Comparison of ENCODE assay signal across 18 cellular contexts in genomic region chr2:33129661-33130447, GRCh38.
"Had no signal": no experiment of that assay in that cellular context is flagged by ENCODE, and none has a peak within 500 bp of the region (broad histone marks: within the 10 kb centered on the region; RNA-seq: fewer than 3 reads in every experiment).

No MANE protein-coding gene starts in this region.

- H3K27ac Mint-ChIP-seq: activated CD4-positive, alpha-beta T cell treated with anti-CD3 and anti-CD28 coated beads for 36 hours; activated naive CD4-positive, alpha-beta T cell treated with anti-CD3 and anti-CD28 coated beads, Interleukin-2, amount 50 U/mL, for 72 hours; activated T-helper 1 cell treated with anti-CD3 and anti-CD28 coated beads, Interleukin-12 subunit alpha, Interleukin-12 subunit beta, Interleukin-2, Interleukin-4 antibody, amounts not matched to agents 30 ng/mL and 10 ng/mL and 1 ng/mL, durations not matched to agents 14 hours and 24 hours and 36 hours; immature natural killer cell; naive thymus-derived CD8-positive, alpha-beta T cell; stimulated activated naive B cell treated with anti-CD40 and anti-IgM and Interleukin-4, amounts not matched to agents 10 μg/mL and 1 μg/mL and 100 μg/mL, for 72 hours; T-helper 2 cell treated with Interferon-gamma antibody and Interleukin-4, amounts not matched to agents 5 μg/mL and 100 μg/mL, for 36 hours; WTC11 had no signal

- H3K4me1 Mint-ChIP-seq: activated CD4-positive, alpha-beta T cell treated with anti-CD3 and anti-CD28 coated beads for 36 hours; immature natural killer cell; naive thymus-derived CD8-positive, alpha-beta T cell; stimulated activated naive B cell treated with anti-CD40 and anti-IgM and Interleukin-4, amounts not matched to agents 10 μg/mL and 1 μg/mL and 100 μg/mL, for 72 hours had no signal

- H3K9me3 ChIP-seq: adrenal gland, colonic mucosa, spleen, thyroid gland, vagina had no signal

- H3K36me3 Mint-ChIP-seq: activated naive CD4-positive, alpha-beta T cell treated with anti-CD3 and anti-CD28 coated beads, Interleukin-2, amount 50 U/mL, for 72 hours; immature natural killer cell; naive thymus-derived CD8-positive, alpha-beta T cell; stimulated activated naive B cell treated with anti-CD40 and anti-IgM and Interleukin-4, amounts not matched to agents 10 μg/mL and 1 μg/mL and 100 μg/mL, for 72 hours; WTC11 had no signal

- H3K9me3 Mint-ChIP-seq: activated naive CD4-positive, alpha-beta T cell treated with anti-CD3 and anti-CD28 coated beads, Interleukin-2, amount 50 U/mL, for 72 hours; activated T-helper 1 cell treated with anti-CD3 and anti-CD28 coated beads, Interleukin-12 subunit alpha, Interleukin-12 subunit beta, Interleukin-2, Interleukin-4 antibody, amounts not matched to agents 30 ng/mL and 10 ng/mL and 1 ng/mL, durations not matched to agents 14 hours and 24 hours and 36 hours; immature natural killer cell; T-helper 2 cell treated with Interferon-gamma antibody and Interleukin-4, amounts not matched to agents 5 μg/mL and 100 μg/mL, for 36 hours; WTC11 had no signal

- H3K4me3 Mint-ChIP-seq: activated CD4-positive, alpha-beta T cell treated with anti-CD3 and anti-CD28 coated beads for 36 hours; activated T-helper 1 cell treated with anti-CD3 and anti-CD28 coated beads, Interleukin-12 subunit alpha, Interleukin-12 subunit beta, Interleukin-2, Interleukin-4 antibody, amounts not matched to agents 30 ng/mL and 10 ng/mL and 1 ng/mL, durations not matched to agents 14 hours and 24 hours and 36 hours; immature natural killer cell; naive thymus-derived CD8-positive, alpha-beta T cell; stimulated activated naive B cell treated with anti-CD40 and anti-IgM and Interleukin-4, amounts not matched to agents 10 μg/mL and 1 μg/mL and 100 μg/mL, for 72 hours; T-helper 2 cell treated with Interferon-gamma antibody and Interleukin-4, amounts not matched to agents 5 μg/mL and 100 μg/mL, for 36 hours; WTC11 had no signal

- H3K4me1 ChIP-seq: adrenal gland, colonic mucosa, thyroid gland had no signal

- ATAC-seq: activated CD4-positive, alpha-beta T cell treated with anti-CD3 and anti-CD28 coated beads for 36 hours; activated naive CD4-positive, alpha-beta T cell treated with anti-CD3 and anti-CD28 coated beads, Interleukin-2, amount 50 U/mL, for 72 hours; naive thymus-derived CD8-positive, alpha-beta T cell; stimulated activated naive B cell treated with anti-CD40 and anti-IgM and Interleukin-4, amounts not matched to agents 10 μg/mL and 1 μg/mL and 100 μg/mL, for 72 hours; WTC11 had no signal

- H3K36me3 ChIP-seq: adrenal gland, colonic mucosa, spleen, thyroid gland, vagina had no signal

- H3K27me3 ChIP-seq: adrenal gland, colonic mucosa, spleen, thyroid gland, vagina had no signal

- H3K4me3 ChIP-seq: adrenal gland, colonic mucosa, spleen, thyroid gland, vagina had no signal

- H3K27ac ChIP-seq: adrenal gland, colonic mucosa, spleen, thyroid gland, vagina had no signal

- DNase-seq: activated CD4-positive, alpha-beta T cell treated with anti-CD3 and anti-CD28 coated beads for 36 hours; activated CD4-positive, alpha-beta T cell treated with anti-CD3 and anti-CD28 coated beads, Interleukin-2, amount 50 U/mL, for 48 hours; activated gamma-delta T cell treated with Interleukin-2 at 50 U/mL for 16 hours; activated T-cell treated with anti-CD3 and anti-CD28 coated beads for 4 hours; adrenal gland; central memory CD4-positive, alpha-beta T cell; colonic mucosa; immature natural killer cell; naive thymus-derived CD8-positive, alpha-beta T cell; posterior cingulate gyrus; spleen; stimulated activated naive B cell treated with anti-CD40 and anti-IgM and Interleukin-4, amounts not matched to agents 10 μg/mL and 1 μg/mL and 100 μg/mL, for 72 hours; thyroid gland had no signal
